1 cellular context compared by ENCODE assay signal in the genomic region with DNA sequence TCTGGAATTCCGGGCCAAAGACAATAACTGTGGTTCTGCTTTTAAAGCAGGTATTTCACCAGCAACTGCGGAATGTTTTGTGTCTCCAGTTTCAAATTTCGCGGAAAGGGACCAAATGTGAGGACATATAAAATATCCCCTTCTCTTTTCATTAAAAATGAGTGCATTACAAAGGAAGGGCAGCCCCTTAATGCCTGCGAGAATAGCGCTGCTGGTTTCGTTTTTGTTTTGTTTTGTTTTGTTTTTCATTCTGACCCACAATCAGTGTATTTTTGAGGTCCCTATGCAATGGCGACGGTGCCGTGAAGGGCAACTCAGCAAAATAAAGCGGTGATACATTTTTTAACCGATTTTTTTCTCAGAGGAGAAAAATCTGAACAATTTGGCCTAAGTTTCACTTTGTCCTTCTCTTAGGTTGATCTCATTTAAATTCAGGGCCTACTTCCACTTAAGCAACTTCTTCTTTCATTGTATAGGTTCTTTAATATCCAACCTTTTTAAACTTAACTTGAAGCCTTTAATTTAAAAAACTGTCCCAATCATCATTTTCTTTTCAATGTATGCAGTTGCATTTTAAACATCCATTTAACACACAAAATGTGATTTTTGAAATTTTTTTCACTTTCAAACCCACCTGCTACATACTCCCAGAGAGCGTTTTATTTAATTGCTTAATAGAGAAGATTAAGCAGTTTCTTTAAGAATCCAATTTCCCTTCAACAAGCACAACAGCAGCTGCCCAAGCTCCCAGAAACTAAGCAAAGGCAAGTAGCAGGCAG.
TF ChIP-seq lines count a peak whose summit lies in the region.

No MANE protein-coding gene starts in this region.

TF ChIP-seq in GM12878, 131 proteins besides CTCF, POLR2A, EP300 and RAD21 (continued from another document):
- TF ChIP-seq, protein P1, sequence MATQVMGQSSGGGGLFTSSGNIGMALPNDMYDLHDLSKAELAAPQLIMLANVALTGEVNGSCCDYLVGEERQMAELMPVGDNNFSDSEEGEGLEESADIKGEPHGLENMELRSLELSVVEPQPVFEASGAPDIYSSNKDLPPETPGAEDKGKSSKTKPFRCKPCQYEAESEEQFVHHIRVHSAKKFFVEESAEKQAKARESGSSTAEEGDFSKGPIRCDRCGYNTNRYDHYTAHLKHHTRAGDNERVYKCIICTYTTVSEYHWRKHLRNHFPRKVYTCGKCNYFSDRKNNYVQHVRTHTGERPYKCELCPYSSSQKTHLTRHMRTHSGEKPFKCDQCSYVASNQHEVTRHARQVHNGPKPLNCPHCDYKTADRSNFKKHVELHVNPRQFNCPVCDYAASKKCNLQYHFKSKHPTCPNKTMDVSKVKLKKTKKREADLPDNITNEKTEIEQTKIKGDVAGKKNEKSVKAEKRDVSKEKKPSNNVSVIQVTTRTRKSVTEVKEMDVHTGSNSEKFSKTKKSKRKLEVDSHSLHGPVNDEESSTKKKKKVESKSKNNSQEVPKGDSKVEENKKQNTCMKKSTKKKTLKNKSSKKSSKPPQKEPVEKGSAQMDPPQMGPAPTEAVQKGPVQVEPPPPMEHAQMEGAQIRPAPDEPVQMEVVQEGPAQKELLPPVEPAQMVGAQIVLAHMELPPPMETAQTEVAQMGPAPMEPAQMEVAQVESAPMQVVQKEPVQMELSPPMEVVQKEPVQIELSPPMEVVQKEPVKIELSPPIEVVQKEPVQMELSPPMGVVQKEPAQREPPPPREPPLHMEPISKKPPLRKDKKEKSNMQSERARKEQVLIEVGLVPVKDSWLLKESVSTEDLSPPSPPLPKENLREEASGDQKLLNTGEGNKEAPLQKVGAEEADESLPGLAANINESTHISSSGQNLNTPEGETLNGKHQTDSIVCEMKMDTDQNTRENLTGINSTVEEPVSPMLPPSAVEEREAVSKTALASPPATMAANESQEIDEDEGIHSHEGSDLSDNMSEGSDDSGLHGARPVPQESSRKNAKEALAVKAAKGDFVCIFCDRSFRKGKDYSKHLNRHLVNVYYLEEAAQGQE (IDR thresholded peaks at IDR 0.05; ENCODE audit: low read depth, low read length): no peak
- TF ChIP-seq NFXL1 (IDR thresholded peaks at IDR 0.05; ENCODE audit: borderline replicate concordance): no peak
- TF ChIP-seq, protein P2, sequence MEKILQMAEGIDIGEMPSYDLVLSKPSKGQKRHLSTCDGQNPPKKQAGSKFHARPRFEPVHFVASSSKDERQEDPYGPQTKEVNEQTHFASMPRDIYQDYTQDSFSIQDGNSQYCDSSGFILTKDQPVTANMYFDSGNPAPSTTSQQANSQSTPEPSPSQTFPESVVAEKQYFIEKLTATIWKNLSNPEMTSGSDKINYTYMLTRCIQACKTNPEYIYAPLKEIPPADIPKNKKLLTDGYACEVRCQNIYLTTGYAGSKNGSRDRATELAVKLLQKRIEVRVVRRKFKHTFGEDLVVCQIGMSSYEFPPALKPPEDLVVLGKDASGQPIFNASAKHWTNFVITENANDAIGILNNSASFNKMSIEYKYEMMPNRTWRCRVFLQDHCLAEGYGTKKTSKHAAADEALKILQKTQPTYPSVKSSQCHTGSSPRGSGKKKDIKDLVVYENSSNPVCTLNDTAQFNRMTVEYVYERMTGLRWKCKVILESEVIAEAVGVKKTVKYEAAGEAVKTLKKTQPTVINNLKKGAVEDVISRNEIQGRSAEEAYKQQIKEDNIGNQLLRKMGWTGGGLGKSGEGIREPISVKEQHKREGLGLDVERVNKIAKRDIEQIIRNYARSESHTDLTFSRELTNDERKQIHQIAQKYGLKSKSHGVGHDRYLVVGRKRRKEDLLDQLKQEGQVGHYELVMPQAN (conservative IDR thresholded peaks at IDR 0.05): no peak
- TF ChIP-seq NR2F1 (conservative IDR thresholded peaks at IDR 0.05): peak; percentile 71
- TF ChIP-seq YY1 (IDR thresholded peaks at IDR 0.05; ENCODE audit: low read depth, low read length): peak; percentile 89
- no peak for TF ChIP-seq GATAD2B (conservative IDR thresholded peaks at IDR 0.05; ENCODE audit: low read depth)
